In the genomic region with DNA sequence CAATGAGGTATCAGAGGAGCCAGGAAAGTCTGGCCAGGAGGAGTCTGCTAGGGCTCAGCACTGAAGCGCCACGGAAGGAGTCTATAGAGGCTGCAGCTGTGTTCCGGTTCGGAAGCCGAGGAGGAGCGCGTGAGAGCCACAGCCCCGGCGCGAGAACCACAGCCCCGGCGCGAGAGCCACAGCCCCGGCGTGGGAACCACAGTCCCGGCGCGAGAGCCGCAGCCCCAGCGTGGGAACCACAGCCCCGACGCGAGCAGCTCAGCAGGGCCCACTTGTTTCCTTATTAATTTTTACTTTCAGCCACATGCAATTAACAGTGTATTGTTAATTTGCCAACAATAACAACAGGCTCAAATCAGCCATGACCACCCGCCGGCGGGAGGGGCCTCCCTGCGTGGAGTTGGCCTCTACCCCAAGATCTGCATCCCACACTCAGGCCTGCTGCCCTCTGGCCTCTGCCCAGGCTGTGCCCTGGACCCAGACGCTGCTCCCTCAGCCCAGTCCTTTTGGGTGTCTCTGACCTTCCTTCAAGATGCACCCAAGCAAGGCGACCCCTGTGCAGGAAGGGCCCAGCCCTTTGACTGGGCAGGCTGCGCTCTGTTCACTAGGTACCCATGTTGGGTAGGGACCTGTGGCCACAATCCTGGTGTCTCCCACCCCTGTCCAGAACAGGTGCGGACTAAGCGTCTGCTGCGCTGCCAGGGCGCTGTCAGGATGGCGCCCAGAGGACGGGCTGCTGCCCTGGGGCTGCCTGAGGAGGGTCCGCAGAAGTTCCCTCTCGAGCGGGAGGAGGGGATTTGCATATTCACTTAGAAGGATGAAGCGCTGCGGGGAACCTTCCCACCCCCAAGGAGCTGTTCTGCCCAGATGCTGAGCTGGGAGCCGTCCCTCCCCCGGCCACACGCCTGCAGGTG, we compare ENCODE assay signal across 9 cellular contexts.
DNase-seq lines count a peak whose midpoint lies in the region; ATAC-seq, FAIRE-seq and TF ChIP-seq lines count a peak whose summit lies in the region.
"Had no signal": no experiment of that assay in that cellular context is flagged by ENCODE, and none has a peak within 500 bp of the region (broad histone marks: within the 10 kb centered on the region; RNA-seq: fewer than 3 reads in every experiment).

No MANE protein-coding gene starts in this region.

- TF ChIP-seq POLR2A in GM12892 (IDR thresholded peaks at IDR 0.05; ENCODE audit: low read depth, low read length) (no peak), Peyer's patch (IDR thresholded peaks at IDR 0.05) (no peak)

- DNase-seq in GM12892 (ENCODE audit: insufficient read length): peak; percentile 13
- peak; percentile 29 to 55 (median 45) for DNase-seq in Peyer's patch
- DNase-seq in effector memory CD4-positive, alpha-beta T cell: no peak
- peak; percentile 49 for DNase-seq in retina
- DNase-seq in urothelium cell line (ENCODE audit: low spot score): no peak
- no peak for DNase-seq in AG08395 (ENCODE audit: low spot score)

- ATAC-seq in HG03469 (IDR thresholded peaks at IDR 0.05; ENCODE audit: unreplicated experiment): no peak
- no peak for ATAC-seq in GM18868 (IDR thresholded peaks at IDR 0.05; ENCODE audit: unreplicated experiment)

- FAIRE-seq in GM12892 (lab: Jason Lieb, UNC): no peak
- FAIRE-seq in urothelium cell line (lab: Jason Lieb, UNC): no peak

- H3K9me3 ChIP-seq in Peyer's patch: no peaks in the 10 kb centered on the region
- no peaks in the 10 kb centered on the region for H3K9me3 ChIP-seq in effector memory CD4-positive, alpha-beta T cell (ENCODE audit: control insufficient read depth, low read length)

- no peaks in the 10 kb centered on the region for H3K27me3 ChIP-seq in Peyer's patch
- H3K27me3 ChIP-seq in effector memory CD4-positive, alpha-beta T cell (replicated peaks; ENCODE audit: control insufficient read depth, insufficient read depth, low read length, poor library complexity, severe bottlenecking): peaks cover 4% of the 10 kb centered on the region

- H3K4me1 ChIP-seq in Peyer's patch: peaks cover 0 to 8% (median 4%) of the 10 kb centered on the region in 4 donors
- H3K4me1 ChIP-seq in effector memory CD4-positive, alpha-beta T cell (ENCODE audit: control insufficient read depth, insufficient read depth, low read length, poor library complexity, severe bottlenecking): peaks cover 13% of the 10 kb centered on the region
- H3K4me1 ChIP-seq: parathyroid adenoma had no signal

- no peak overlapping the region for H3K27ac ChIP-seq in Peyer's patch
- H3K27ac ChIP-seq in effector memory CD4-positive, alpha-beta T cell (ENCODE audit: insufficient read depth, low read length, poor library complexity, severe bottlenecking): no peak overlapping the region
- H3K27ac ChIP-seq: parathyroid adenoma had no signal

- H3K4me3 ChIP-seq in Peyer's patch: peak overlapping the region in 2 of 4 donors; percentile 3 to 13
- peak overlapping the region; percentile 16 for H3K4me3 ChIP-seq in effector memory CD4-positive, alpha-beta T cell (ENCODE audit: insufficient read depth, low read depth, low read length, poor library complexity, severe bottlenecking)

- no peak for TF ChIP-seq CTCF in Peyer's patch (IDR thresholded peaks at IDR 0.05)

- no peaks in the 10 kb centered on the region for H3K36me3 ChIP-seq in Peyer's patch
- H3K36me3 ChIP-seq in effector memory CD4-positive, alpha-beta T cell (ENCODE audit: control insufficient read depth, insufficient read depth, low read length): no peaks in the 10 kb centered on the region

Comparison
In these comparisons a context has a peak if more than half of its experiments do, and no peak if none do; other contexts are left out.
1. DNase-seq: peak in GM12892 (single experiment), Peyer's patch (3 of 3) and retina (single experiment); none in effector memory CD4-positive, alpha-beta T cell (0 of 3), urothelium cell line (single experiment) and AG08395 (single experiment).